22 cellular contexts compared by ENCODE assay signal in the genomic region with DNA sequence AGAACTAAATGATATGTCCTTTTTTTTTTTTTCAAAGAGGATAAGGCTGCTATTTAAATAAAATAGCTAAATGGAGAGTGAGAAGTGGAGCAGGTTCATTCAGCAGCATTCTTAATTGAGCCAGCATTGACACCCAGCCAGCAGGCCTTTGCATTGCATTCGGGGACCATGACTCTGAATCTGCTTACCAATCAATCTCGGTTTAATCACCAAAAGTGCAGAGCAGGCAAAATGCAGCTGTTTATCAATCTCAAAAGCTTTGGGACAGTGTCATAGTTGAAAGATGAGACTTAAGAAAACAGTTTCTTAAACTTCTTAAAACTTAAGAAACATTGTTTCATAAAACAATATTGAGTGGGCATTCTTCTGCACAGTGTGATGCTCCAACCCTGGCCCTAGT. TPM values are rescaled to one million over a fixed set of nuclear protein-coding genes. Genes with fewer than 3 reads are reported as not detected.
A peak's percentile ranks its signal among the peaks of the same experiment; 100 is the strongest.
DNase-seq lines count a peak whose midpoint lies in the region; ATAC-seq, FAIRE-seq and TF ChIP-seq lines count a peak whose summit lies in the region.
"Had no signal": no experiment of that assay in that cellular context is flagged by ENCODE, and none has a peak within 500 bp of the region (broad histone marks: within the 10 kb centered on the region; RNA-seq: fewer than 3 reads in every experiment).

No MANE protein-coding gene starts in this region.

- TF ChIP-seq CTCF in HepG2 (CRISPR knock-in tag; IDR thresholded peaks at IDR 0.05): no peak
- TF ChIP-seq CTCF in right lobe of liver (IDR thresholded peaks at IDR 0.05): no peak
- TF ChIP-seq CTCF in KMS-11 (conservative IDR thresholded peaks at IDR 0.05; ENCODE audit: low read depth, low read length): no peak
- TF ChIP-seq CTCF in left ventricle myocardium inferior (IDR thresholded peaks at IDR 0.05; ENCODE audit: borderline replicate concordance): no peak

- no peak for TF ChIP-seq EP300 in HepG2 (IDR thresholded peaks at IDR 0.05; ENCODE audit: low read depth in 2 of 2, low read length in 2 of 2)
- TF ChIP-seq EP300 in HepG2 (CRISPR knock-in tag; IDR thresholded peaks at IDR 0.05; ENCODE audit: borderline replicate concordance): no peak

- no peak for TF ChIP-seq RAD21 in HepG2 (CRISPR knock-in tag; IDR thresholded peaks at IDR 0.05)

- POLR2A ChIA-PET in HepG2 (lab: Yijun Ruan, JAX): no interaction called here

- ATAC-seq in HepG2 (no peak), right lobe of liver (no peak), HG02759 (IDR thresholded peaks at IDR 0.05; ENCODE audit: unreplicated experiment) (no peak)
- ATAC-seq: CD8-positive, alpha-beta T cell had no signal

- no peak overlapping the region for H2AFZ ChIP-seq in HepG2 (ENCODE audit: low read length)
- H2AFZ ChIP-seq in KMS-11 (ENCODE audit: low read depth): no peak overlapping the region

- intact Hi-C loops in HepG2 (cut with micrococcal nuclease; ENCODE audit: unreplicated experiment) (no loop called here), right lobe of liver (cut with DNase I) (no loop called here), left ventricle myocardium inferior (cut with micrococcal nuclease) (no loop called here)

- WGBS in HepG2 (ENCODE audit: low lambda C conversion rate): 97% methylated on average over 2 of the region's 2 CpGs
- WGBS in right lobe of liver (ENCODE audit: insufficient coverage, low coverage, low lambda C conversion rate, missing lambda C conversion rate): 79% methylated on average over 2 of the region's 2 CpGs

- CTCF ChIA-PET in HepG2 (lab: Yijun Ruan, JAX; ENCODE audit: low intra/inter-chr PET ratio, low total read pairs): no interaction called here

- H3K9me3 ChIP-seq in HepG2 (ENCODE audit: low read length) (no peaks in the 10 kb centered on the region), right lobe of liver (no peaks in the 10 kb centered on the region), left ventricle myocardium inferior (replicated peaks) (no peaks in the 10 kb centered on the region)
- H3K9me3 ChIP-seq: BLaER1 treated with 17β-estradiol and CSF1 and Interleukin-3, amounts not matched to agents 10 nM and 100 nM; Caco-2 had no signal

- H3K4me1 ChIP-seq in HepG2 (ENCODE audit: insufficient read depth, low read length) (no peaks in the 10 kb centered on the region), right lobe of liver (no peaks in the 10 kb centered on the region), KMS-11 (ENCODE audit: low read depth, poor library complexity, severe bottlenecking) (peaks cover 44% of the 10 kb centered on the region), left ventricle myocardium inferior (no peaks in the 10 kb centered on the region)

- H3K36me3 ChIP-seq in HepG2 (replicated peaks in 1 of 2; ENCODE audit: control insufficient read depth in 1 of 2, insufficient read depth in 2 of 2, low read length in 2 of 2) (peaks cover 9 to 41% of the 10 kb centered on the region in 2 experiments), right lobe of liver (no peaks in the 10 kb centered on the region), KMS-11 (ENCODE audit: insufficient read depth) (no peaks in the 10 kb centered on the region), left ventricle myocardium inferior (peaks cover 36% of the 10 kb centered on the region)

- H3K4me3 ChIP-seq in HepG2 (replicated peaks in 1 of 3; ENCODE audit: insufficient read depth in 1 of 3, low read depth in 2 of 3, low read length in 3 of 3) (no peak overlapping the region), right lobe of liver (no peak overlapping the region), KMS-11 (IDR thresholded peaks at IDR 0.05; ENCODE audit: insufficient read depth, low read depth, low read length) (no peak overlapping the region), left ventricle myocardium inferior (no peak overlapping the region)
- H3K4me3 ChIP-seq: BLaER1 treated with 17β-estradiol and CSF1 and Interleukin-3, amounts not matched to agents 10 nM and 100 nM had no signal

- no peak for FAIRE-seq in HepG2 (lab: Jason Lieb, UNC)
- FAIRE-seq: A204.1, D721Med, G401.6, GM12891, GM19239 had no signal

- in situ Hi-C loops in HepG2 (cut with HindIII; ENCODE audit: extremely low pct_ligation_motif_present, low pct_unique_long_range_greater_than_20kb): no loop called here

- H3K27ac ChIP-seq in HepG2 (ENCODE audit: extremely low read length, insufficient read depth, low read length) (no peak overlapping the region), right lobe of liver (no peak overlapping the region), KMS-11 (peak overlapping the region; percentile 33; the same call in 1 of the 2 replicates), left ventricle myocardium inferior (replicated peaks) (no peak overlapping the region)
- H3K27ac ChIP-seq: BLaER1 treated with 17β-estradiol and CSF1 and Interleukin-3, amounts not matched to agents 10 nM and 100 nM; C4-2B had no signal

- no peak overlapping the region for H3K9ac ChIP-seq in HepG2 (ENCODE audit: insufficient read depth, low read depth, low read length)
- H3K9ac ChIP-seq in KMS-11: no peak overlapping the region
- H3K9ac ChIP-seq: BLaER1 treated with 17β-estradiol and CSF1 and Interleukin-3, amounts not matched to agents 10 nM and 100 nM had no signal

- no peak for TF ChIP-seq POLR2A in HepG2 (IDR thresholded peaks at IDR 0.05; ENCODE audit: insufficient read depth in 1 of 2, low read depth in 2 of 2, low read length in 2 of 2)
- TF ChIP-seq POLR2A in right lobe of liver (IDR thresholded peaks at IDR 0.05): no peak

- BruUV-seq in HepG2 (replicated peaks; lab: Mats Ljungman, UMichigan): no TSS peak

- H3K4me2 ChIP-seq in HepG2 (ENCODE audit: low read depth, low read length) (no peak overlapping the region), KMS-11 (peak overlapping the region; percentile 79)
- H3K4me2 ChIP-seq: BLaER1 treated with 17β-estradiol and CSF1 and Interleukin-3, amounts not matched to agents 10 nM and 100 nM had no signal

- H4K20me1 ChIP-seq in HepG2 (ENCODE audit: insufficient read depth, low read length): no peaks in the 10 kb centered on the region
- H4K20me1 ChIP-seq in KMS-11 (ENCODE audit: insufficient read depth): no peaks in the 10 kb centered on the region
- H4K20me1 ChIP-seq: BLaER1 treated with 17β-estradiol and CSF1 and Interleukin-3, amounts not matched to agents 10 nM and 100 nM had no signal

- H3K27me3 ChIP-seq in HepG2 (ENCODE audit: control insufficient read depth in 1 of 2, insufficient read depth in 2 of 2, low read length in 2 of 2) (no peaks in the 10 kb centered on the region), right lobe of liver (no peaks in the 10 kb centered on the region), KMS-11 (ENCODE audit: insufficient read depth, low read depth) (no peaks in the 10 kb centered on the region), left ventricle myocardium inferior (ENCODE audit: low read depth) (no peaks in the 10 kb centered on the region)
- H3K27me3 ChIP-seq: BLaER1 treated with 17β-estradiol and CSF1 and Interleukin-3, amounts not matched to agents 10 nM and 100 nM had no signal

- H3K79me2 ChIP-seq in HepG2 (ENCODE audit: insufficient read depth, low read length) (no peaks in the 10 kb centered on the region), KMS-11 (ENCODE audit: insufficient read depth, low read depth) (no peaks in the 10 kb centered on the region)

- DNase-seq in HepG2 (ENCODE audit: low spot score): no peak
- no peak for DNase-seq in right lobe of liver
- DNase-seq in RPMI8226: peak; percentile 76
- DNase-seq in putamen (ENCODE audit: low spot score): no peak
- DNase-seq in left ventricle myocardium inferior: no peak
- DNase-seq: 8988T; AML-193; Caco-2; Calu3; CD4-positive, alpha-beta T cell; CD8-positive, alpha-beta T cell; DMS79 treated with DMSO at 0.1 percent for 48 hours; GF-D8 had no signal

RNA-seq across cellular contexts. Expression of a gene that starts 51.7 kb away (rescaled TPM):
- total RNA-seq in HepG2 (2016; rRNA removed; fragmentation: Illumina TruSeq; extraction: Trizol) (26.4 and 32.5 TPM in 2 replicates), right lobe of liver (1 to 10 TPM; 2.7 to 8.1 (median 4.4) TPM), left ventricle myocardium inferior (3.3 TPM)
- 9.2 and 11.0 TPM in 2 replicates for total RNA-seq in HepG2 (2016; cell fraction: cytosol; rRNA removed; fragmentation: Illumina TruSeq; extraction: Trizol; ENCODE audit: low read depth)
- total RNA-seq in HepG2 (2016; cell fraction: insoluble cytoplasmic fraction; rRNA removed; fragmentation: Illumina TruSeq; extraction: Trizol): 22.6 and 30.8 TPM in 2 replicates
- 20.5 and 24.2 TPM in 2 replicates for total RNA-seq in HepG2 (2016; cell fraction: membrane; rRNA removed; fragmentation: Illumina TruSeq; extraction: Trizol)
- 29.3 and 30.9 TPM in 2 replicates for total RNA-seq in HepG2 (2016; cell fraction: nucleus; rRNA removed; fragmentation: Illumina TruSeq; extraction: Trizol)
- 11.1 and 12.5 TPM in 2 replicates for polyA plus RNA-seq in HepG2 (2011; rRNA removed)
- 4.8 and 7.6 TPM in 2 replicates for polyA plus RNA-seq in HepG2 (2011; cell fraction: cytosol; rRNA removed)
- 14.1 and 14.5 TPM in 2 replicates for polyA plus RNA-seq in HepG2 (2011; cell fraction: nucleus; rRNA removed)
- polyA plus RNA-seq in HepG2 (2012): 12.0 and 14.3 TPM in 2 replicates
- 4.6 and 5.2 TPM in 2 replicates for polyA plus RNA-seq in HepG2 (2016; cell fraction: cytosol; fragmentation: Illumina TruSeq; extraction: Trizol; ENCODE audit: low read depth)
- 20.6 and 20.9 TPM in 2 replicates for polyA plus RNA-seq in HepG2 (2016; cell fraction: insoluble cytoplasmic fraction; fragmentation: Illumina TruSeq; extraction: Trizol; ENCODE audit: low read depth)
- polyA plus RNA-seq in HepG2 (2016; cell fraction: membrane; fragmentation: Illumina TruSeq; extraction: Trizol; ENCODE audit: low read depth): 10.8 and 11.4 TPM in 2 replicates
- 18.0 and 18.2 TPM in 2 replicates for polyA plus RNA-seq in HepG2 (2016; cell fraction: nucleus; fragmentation: Illumina TruSeq; extraction: Trizol; ENCODE audit: insufficient read depth, low read depth)
- polyA minus RNA-seq in HepG2 (2011; rRNA and poly(A)+ RNA removed; ENCODE audit: low replicate concordance): 4.2 and 13.4 TPM in 2 replicates
- polyA minus RNA-seq in HepG2 (2011; cell fraction: cytosol; rRNA and poly(A)+ RNA removed): 10.9 and 14.0 TPM in 2 replicates
- polyA minus RNA-seq in HepG2 (2011; cell fraction: nucleus; rRNA and poly(A)+ RNA removed): 51.5 and 54.2 TPM in 2 replicates

RNA-seq across cellular contexts. Expression of a gene that starts 53.4 kb away (rescaled TPM):
- total RNA-seq in HepG2 (2016; rRNA removed; fragmentation: Illumina TruSeq; extraction: Trizol) (20.2 and 32.3 TPM in 2 replicates), right lobe of liver (1 to 10 TPM; 4.0 to 8.7 (median 5.2) TPM), left ventricle myocardium inferior (12.0 TPM)
- total RNA-seq in HepG2 (2016; cell fraction: cytosol; rRNA removed; fragmentation: Illumina TruSeq; extraction: Trizol; ENCODE audit: low read depth): 1.4 and 2.1 TPM in 2 replicates
- 24.8 and 33.7 TPM in 2 replicates for total RNA-seq in HepG2 (2016; cell fraction: insoluble cytoplasmic fraction; rRNA removed; fragmentation: Illumina TruSeq; extraction: Trizol)
- 6.5 and 7.2 TPM in 2 replicates for total RNA-seq in HepG2 (2016; cell fraction: membrane; rRNA removed; fragmentation: Illumina TruSeq; extraction: Trizol)
- total RNA-seq in HepG2 (2016; cell fraction: nucleus; rRNA removed; fragmentation: Illumina TruSeq; extraction: Trizol): 42.5 and 43.1 TPM in 2 replicates
- polyA plus RNA-seq in HepG2 (2011; rRNA removed): 14.2 and 20.0 TPM in 2 replicates
- polyA plus RNA-seq in HepG2 (2011; cell fraction: cytosol; rRNA removed): 9.5 and 13.3 TPM in 2 replicates
- 3.2 and 4.0 TPM in 2 replicates for polyA plus RNA-seq in HepG2 (2011; cell fraction: nucleus; rRNA removed)
- polyA plus RNA-seq in HepG2 (2012): 16.2 and 17.4 TPM in 2 replicates
- 0.87 and 1.7 TPM in 2 replicates for polyA plus RNA-seq in HepG2 (2016; cell fraction: cytosol; fragmentation: Illumina TruSeq; extraction: Trizol; ENCODE audit: low read depth)
- polyA plus RNA-seq in HepG2 (2016; cell fraction: insoluble cytoplasmic fraction; fragmentation: Illumina TruSeq; extraction: Trizol; ENCODE audit: low read depth): 14.3 and 18.2 TPM in 2 replicates
- polyA plus RNA-seq in HepG2 (2016; cell fraction: membrane; fragmentation: Illumina TruSeq; extraction: Trizol; ENCODE audit: low read depth): 3.0 and 3.7 TPM in 2 replicates
- 40.4 and 40.5 TPM in 2 replicates for polyA plus RNA-seq in HepG2 (2016; cell fraction: nucleus; fragmentation: Illumina TruSeq; extraction: Trizol; ENCODE audit: insufficient read depth, low read depth)
- polyA minus RNA-seq in HepG2 (2011; rRNA and poly(A)+ RNA removed; ENCODE audit: low replicate concordance): 5.7 and 13.0 TPM in 2 replicates
- polyA minus RNA-seq in HepG2 (2011; cell fraction: cytosol; rRNA and poly(A)+ RNA removed): 12.8 TPM in 2 replicates
- 17.7 and 17.8 TPM in 2 replicates for polyA minus RNA-seq in HepG2 (2011; cell fraction: nucleus; rRNA and poly(A)+ RNA removed)

RNA-seq across cellular contexts. Expression of a gene that starts 54.9 kb away (rescaled TPM):
- total RNA-seq in HepG2 (2016; rRNA removed; fragmentation: Illumina TruSeq; extraction: Trizol) (5.7 and 8.2 TPM in 2 replicates), right lobe of liver (1 to 10 TPM; 2.2 to 5.2 (median 2.9) TPM), left ventricle myocardium inferior (21.3 TPM)
- 15.1 and 17.4 TPM in 2 replicates for total RNA-seq in HepG2 (2016; cell fraction: cytosol; rRNA removed; fragmentation: Illumina TruSeq; extraction: Trizol; ENCODE audit: low read depth)
- 5.7 and 6.1 TPM in 2 replicates for total RNA-seq in HepG2 (2016; cell fraction: insoluble cytoplasmic fraction; rRNA removed; fragmentation: Illumina TruSeq; extraction: Trizol)
- total RNA-seq in HepG2 (2016; cell fraction: membrane; rRNA removed; fragmentation: Illumina TruSeq; extraction: Trizol): 16.1 and 17.3 TPM in 2 replicates
- 5.2 and 6.6 TPM in 2 replicates for total RNA-seq in HepG2 (2016; cell fraction: nucleus; rRNA removed; fragmentation: Illumina TruSeq; extraction: Trizol)
- polyA plus RNA-seq in HepG2 (2011; rRNA removed): 7.2 and 7.9 TPM in 2 replicates
- 4.0 and 5.1 TPM in 2 replicates for polyA plus RNA-seq in HepG2 (2011; cell fraction: cytosol; rRNA removed)
- 8.4 and 11.0 TPM in 2 replicates for polyA plus RNA-seq in HepG2 (2011; cell fraction: nucleus; rRNA removed)
- polyA plus RNA-seq in HepG2 (2012): 4.8 and 6.5 TPM in 2 replicates
- polyA plus RNA-seq in HepG2 (2016; cell fraction: cytosol; fragmentation: Illumina TruSeq; extraction: Trizol; ENCODE audit: low read depth): 19.8 and 22.7 TPM in 2 replicates
- polyA plus RNA-seq in HepG2 (2016; cell fraction: insoluble cytoplasmic fraction; fragmentation: Illumina TruSeq; extraction: Trizol; ENCODE audit: low read depth): 6.6 TPM in 2 replicates
- polyA plus RNA-seq in HepG2 (2016; cell fraction: membrane; fragmentation: Illumina TruSeq; extraction: Trizol; ENCODE audit: low read depth): 16.0 and 17.6 TPM in 2 replicates
- polyA plus RNA-seq in HepG2 (2016; cell fraction: nucleus; fragmentation: Illumina TruSeq; extraction: Trizol; ENCODE audit: insufficient read depth, low read depth): 7.4 and 7.9 TPM in 2 replicates
- 4.1 TPM in 2 replicates for polyA minus RNA-seq in HepG2 (2011; rRNA and poly(A)+ RNA removed; ENCODE audit: low replicate concordance)
- 1.8 and 4.4 TPM in 2 replicates for polyA minus RNA-seq in HepG2 (2011; cell fraction: cytosol; rRNA and poly(A)+ RNA removed)
- polyA minus RNA-seq in HepG2 (2011; cell fraction: nucleus; rRNA and poly(A)+ RNA removed): 12.1 and 12.6 TPM in 2 replicates
